1 cellular context compared by ENCODE assay signal in the genomic region with DNA sequence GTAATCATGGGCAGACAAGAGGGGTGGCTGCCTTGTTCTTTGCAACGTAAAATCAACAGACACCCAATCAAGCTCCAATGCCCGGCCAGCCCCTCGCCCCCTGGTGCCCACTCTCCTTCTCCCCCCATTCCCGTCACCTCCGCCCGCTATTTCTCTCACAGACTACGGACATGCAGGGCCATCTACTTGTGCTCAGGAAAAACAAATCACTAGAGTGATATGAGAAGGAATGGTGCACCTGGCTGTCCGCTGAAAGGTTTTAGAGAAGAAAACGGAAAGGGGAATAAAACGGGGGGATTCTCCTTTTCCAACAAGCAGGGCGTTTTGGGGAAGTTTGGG.
TF ChIP-seq lines count a peak whose summit lies in the region.

No MANE protein-coding gene starts in this region.

TF ChIP-seq in HepG2, 621 proteins besides CTCF, POLR2A, EP300 and RAD21 (continued from another document):
- TF ChIP-seq, protein P1, sequence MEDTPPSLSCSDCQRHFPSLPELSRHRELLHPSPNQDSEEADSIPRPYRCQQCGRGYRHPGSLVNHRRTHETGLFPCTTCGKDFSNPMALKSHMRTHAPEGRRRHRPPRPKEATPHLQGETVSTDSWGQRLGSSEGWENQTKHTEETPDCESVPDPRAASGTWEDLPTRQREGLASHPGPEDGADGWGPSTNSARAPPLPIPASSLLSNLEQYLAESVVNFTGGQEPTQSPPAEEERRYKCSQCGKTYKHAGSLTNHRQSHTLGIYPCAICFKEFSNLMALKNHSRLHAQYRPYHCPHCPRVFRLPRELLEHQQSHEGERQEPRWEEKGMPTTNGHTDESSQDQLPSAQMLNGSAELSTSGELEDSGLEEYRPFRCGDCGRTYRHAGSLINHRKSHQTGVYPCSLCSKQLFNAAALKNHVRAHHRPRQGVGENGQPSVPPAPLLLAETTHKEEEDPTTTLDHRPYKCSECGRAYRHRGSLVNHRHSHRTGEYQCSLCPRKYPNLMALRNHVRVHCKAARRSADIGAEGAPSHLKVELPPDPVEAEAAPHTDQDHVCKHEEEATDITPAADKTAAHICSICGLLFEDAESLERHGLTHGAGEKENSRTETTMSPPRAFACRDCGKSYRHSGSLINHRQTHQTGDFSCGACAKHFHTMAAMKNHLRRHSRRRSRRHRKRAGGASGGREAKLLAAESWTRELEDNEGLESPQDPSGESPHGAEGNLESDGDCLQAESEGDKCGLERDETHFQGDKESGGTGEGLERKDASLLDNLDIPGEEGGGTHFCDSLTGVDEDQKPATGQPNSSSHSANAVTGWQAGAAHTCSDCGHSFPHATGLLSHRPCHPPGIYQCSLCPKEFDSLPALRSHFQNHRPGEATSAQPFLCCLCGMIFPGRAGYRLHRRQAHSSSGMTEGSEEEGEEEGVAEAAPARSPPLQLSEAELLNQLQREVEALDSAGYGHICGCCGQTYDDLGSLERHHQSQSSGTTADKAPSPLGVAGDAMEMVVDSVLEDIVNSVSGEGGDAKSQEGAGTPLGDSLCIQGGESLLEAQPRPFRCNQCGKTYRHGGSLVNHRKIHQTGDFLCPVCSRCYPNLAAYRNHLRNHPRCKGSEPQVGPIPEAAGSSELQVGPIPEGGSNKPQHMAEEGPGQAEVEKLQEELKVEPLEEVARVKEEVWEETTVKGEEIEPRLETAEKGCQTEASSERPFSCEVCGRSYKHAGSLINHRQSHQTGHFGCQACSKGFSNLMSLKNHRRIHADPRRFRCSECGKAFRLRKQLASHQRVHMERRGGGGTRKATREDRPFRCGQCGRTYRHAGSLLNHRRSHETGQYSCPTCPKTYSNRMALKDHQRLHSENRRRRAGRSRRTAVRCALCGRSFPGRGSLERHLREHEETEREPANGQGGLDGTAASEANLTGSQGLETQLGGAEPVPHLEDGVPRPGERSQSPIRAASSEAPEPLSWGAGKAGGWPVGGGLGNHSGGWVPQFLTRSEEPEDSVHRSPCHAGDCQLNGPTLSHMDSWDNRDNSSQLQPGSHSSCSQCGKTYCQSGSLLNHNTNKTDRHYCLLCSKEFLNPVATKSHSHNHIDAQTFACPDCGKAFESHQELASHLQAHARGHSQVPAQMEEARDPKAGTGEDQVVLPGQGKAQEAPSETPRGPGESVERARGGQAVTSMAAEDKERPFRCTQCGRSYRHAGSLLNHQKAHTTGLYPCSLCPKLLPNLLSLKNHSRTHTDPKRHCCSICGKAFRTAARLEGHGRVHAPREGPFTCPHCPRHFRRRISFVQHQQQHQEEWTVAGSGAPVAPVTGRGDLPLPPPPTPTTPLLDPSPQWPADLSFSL (CRISPR knock-in tag; IDR thresholded peaks at IDR 0.05), result no peak
- no peak for TF ChIP-seq ZC3H13 (CRISPR knock-in tag; IDR thresholded peaks at IDR 0.05)
- no peak for TF ChIP-seq TP53 (CRISPR knock-in tag; conservative IDR thresholded peaks at IDR 0.05)
- TF ChIP-seq XRCC5 (optimal IDR thresholded peaks at IDR 0.05; ENCODE audit: low read length), result no peak
- no peak for TF ChIP-seq CHCHD3 (CRISPR knock-in tag; IDR thresholded peaks at IDR 0.05)
